Comparison of ENCODE assay signal across 8 cellular contexts in the genomic region with DNA sequence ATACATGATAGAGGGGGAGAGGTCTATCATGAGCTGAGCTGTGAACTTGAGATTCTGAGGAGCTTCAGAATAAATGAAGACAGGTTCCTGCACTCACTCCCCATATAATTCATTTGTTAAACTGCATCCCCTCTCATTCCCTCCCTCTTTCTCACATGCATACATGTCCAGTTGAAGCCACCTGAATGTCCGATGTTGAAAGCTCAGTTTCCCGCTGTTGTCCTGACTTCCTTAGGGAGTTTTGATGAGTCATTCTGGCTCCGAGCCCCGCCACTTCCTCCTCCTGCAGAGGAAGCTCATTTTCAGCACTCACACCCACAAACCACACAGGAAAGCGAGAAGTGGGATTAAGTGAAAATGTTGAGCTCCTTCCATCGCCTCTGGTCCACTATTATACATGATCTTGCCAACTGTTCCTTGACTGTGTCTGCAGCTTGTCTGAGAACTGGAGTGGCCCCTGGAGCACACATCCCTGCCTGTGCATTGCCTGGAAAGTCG.
A peak's percentile ranks its signal among the peaks of the same experiment; 100 is the strongest.
DNase-seq lines count a peak whose midpoint lies in the region; ATAC-seq and TF ChIP-seq lines count a peak whose summit lies in the region.

No MANE protein-coding gene starts in this region.

- H3K4me3 Mint-ChIP-seq in natural killer cell (peak overlapping the region; percentile 86), progenitor cell of endocrine pancreas (ENCODE audit: low read depth) (no peak overlapping the region), Caco-2 (ENCODE audit: unreplicated experiment) (no peak overlapping the region)

- no peak for TF ChIP-seq POLR2A in erythroblast (IDR thresholded peaks at IDR 0.05; ENCODE audit: low read length)

- no peaks in the 10 kb centered on the region for H3K27me3 ChIP-seq in Caco-2 (replicated peaks; ENCODE audit: control insufficient read depth, insufficient read depth, low read length)

- H3K27me3 Mint-ChIP-seq in natural killer cell (ENCODE audit: low read depth in 2 of 2), result no peaks in the 10 kb centered on the region
- H3K27me3 Mint-ChIP-seq in progenitor cell of endocrine pancreas, result no peaks in the 10 kb centered on the region
- no peaks in the 10 kb centered on the region for H3K27me3 Mint-ChIP-seq in Caco-2 (ENCODE audit: insufficient read depth, unreplicated experiment)

- no peaks in the 10 kb centered on the region for H3K4me1 ChIP-seq in Caco-2

- H3K36me3 ChIP-seq in Caco-2 (ENCODE audit: control insufficient read depth, insufficient read depth, low read length), result no peaks in the 10 kb centered on the region

- intact Hi-C loops in natural killer cell (cut with micrococcal nuclease), result no loop called here
- intact Hi-C loops in Caco-2 (cut with micrococcal nuclease; ENCODE audit: unreplicated experiment), result no loop called here

- H3K27ac Mint-ChIP-seq in natural killer cell (peak overlapping the region in 1 of 2 donors; percentile 31), progenitor cell of endocrine pancreas (no peak overlapping the region), Caco-2 (ENCODE audit: unreplicated experiment) (no peak overlapping the region)

- H3K9me3 ChIP-seq in Caco-2, result no peaks in the 10 kb centered on the region

- POLR2A ChIA-PET in HEK293T (lab: Yijun Ruan, JAX) (no interaction called here), Caco-2 (lab: Charles Lee) (no interaction called here)

- CTCF ChIA-PET in HEK293T (lab: Yijun Ruan, JAX) (no interaction called here), Caco-2 (lab: Charles Lee) (no interaction called here)

- no peaks in the 10 kb centered on the region for H3K36me3 Mint-ChIP-seq in natural killer cell
- no peaks in the 10 kb centered on the region for H3K36me3 Mint-ChIP-seq in progenitor cell of endocrine pancreas (ENCODE audit: insufficient read depth)
- H3K36me3 Mint-ChIP-seq in Caco-2 (ENCODE audit: insufficient read depth, unreplicated experiment), result no peaks in the 10 kb centered on the region

- BruUV-seq in Caco-2 (replicated peaks; lab: Mats Ljungman, UMichigan), result no TSS peak

- no peak for TF ChIP-seq CTCF in natural killer cell (IDR thresholded peaks at IDR 0.05)
- TF ChIP-seq CTCF in progenitor cell of endocrine pancreas (IDR thresholded peaks at IDR 0.05; ENCODE audit: unreplicated experiment), result no peak
- TF ChIP-seq CTCF in Caco-2 (IDR thresholded peaks at IDR 0.05; ENCODE audit: insufficient read depth in 1 of 2, low read depth in 1 of 2, low read length in 1 of 2, severe bottlenecking in 1 of 2, unreplicated experiment in 1 of 2), result no peak

- DNase-seq in EH (ENCODE audit: low read depth) (peak; percentile 84), HEK293T (ENCODE audit: extremely low spot score) (no peak), erythroblast (lab: John Stamatoyannopoulos, UW) (peak; percentile 21 to 31), natural killer cell (no peak), progenitor cell of endocrine pancreas (ENCODE audit: low spot score, unreplicated experiment) (no peak), Caco-2 (no peak)

- no peaks in the 10 kb centered on the region for H3K9me3 Mint-ChIP-seq in natural killer cell
- H3K9me3 Mint-ChIP-seq in progenitor cell of endocrine pancreas (ENCODE audit: low read depth), result peaks cover 3% of the 10 kb centered on the region
- H3K9me3 Mint-ChIP-seq in Caco-2 (ENCODE audit: unreplicated experiment), result no peaks in the 10 kb centered on the region

- H3K4me3 ChIP-seq in Caco-2 (ENCODE audit: low read depth, low read length), result no peak overlapping the region

- H3K4me1 Mint-ChIP-seq in natural killer cell, result peaks cover 36 to 41% of the 10 kb centered on the region in 2 donors
- no peaks in the 10 kb centered on the region for H3K4me1 Mint-ChIP-seq in progenitor cell of endocrine pancreas (ENCODE audit: low read depth)
- no peaks in the 10 kb centered on the region for H3K4me1 Mint-ChIP-seq in Caco-2 (ENCODE audit: low read depth, unreplicated experiment)

- ATAC-seq in SK-N-SH treated with all-trans-retinoic acid at 6 μM for 48 hours (peak; percentile 58), natural killer cell (peak in 2 of 3 donors; percentile 31 to 34), GM21528 (IDR thresholded peaks at IDR 0.05; ENCODE audit: low FRiP score, unreplicated experiment) (no peak)

TF ChIP-seq in HEK293T, 16 proteins besides CTCF, POLR2A, EP300 and RAD21:
- no peak for TF ChIP-seq ELF4 (IDR thresholded peaks at IDR 0.05)
- no peak for TF ChIP-seq SUZ12 (IDR thresholded peaks at IDR 0.05)
- no peak for TF ChIP-seq ZNF384 (IDR thresholded peaks at IDR 0.05)
- no peak for TF ChIP-seq FOXA1 (IDR thresholded peaks at IDR 0.05)
- no peak for TF ChIP-seq BHLHE40 (IDR thresholded peaks at IDR 0.05; ENCODE audit: borderline replicate concordance)
- TF ChIP-seq L3MBTL2 (conservative IDR thresholded peaks at IDR 0.05), result 0 out of 2 replicates have a peak, but pooled peaks have one; percentile 26
- no peak for TF ChIP-seq CTBP1 (IDR thresholded peaks at IDR 0.05; ENCODE audit: borderline replicate concordance)

TF ChIP-seq in SK-N-SH treated with all-trans-retinoic acid at 6 μM for 48 hours, 23 proteins besides CTCF, POLR2A, EP300 and RAD21:
- TF ChIP-seq, protein P1, sequence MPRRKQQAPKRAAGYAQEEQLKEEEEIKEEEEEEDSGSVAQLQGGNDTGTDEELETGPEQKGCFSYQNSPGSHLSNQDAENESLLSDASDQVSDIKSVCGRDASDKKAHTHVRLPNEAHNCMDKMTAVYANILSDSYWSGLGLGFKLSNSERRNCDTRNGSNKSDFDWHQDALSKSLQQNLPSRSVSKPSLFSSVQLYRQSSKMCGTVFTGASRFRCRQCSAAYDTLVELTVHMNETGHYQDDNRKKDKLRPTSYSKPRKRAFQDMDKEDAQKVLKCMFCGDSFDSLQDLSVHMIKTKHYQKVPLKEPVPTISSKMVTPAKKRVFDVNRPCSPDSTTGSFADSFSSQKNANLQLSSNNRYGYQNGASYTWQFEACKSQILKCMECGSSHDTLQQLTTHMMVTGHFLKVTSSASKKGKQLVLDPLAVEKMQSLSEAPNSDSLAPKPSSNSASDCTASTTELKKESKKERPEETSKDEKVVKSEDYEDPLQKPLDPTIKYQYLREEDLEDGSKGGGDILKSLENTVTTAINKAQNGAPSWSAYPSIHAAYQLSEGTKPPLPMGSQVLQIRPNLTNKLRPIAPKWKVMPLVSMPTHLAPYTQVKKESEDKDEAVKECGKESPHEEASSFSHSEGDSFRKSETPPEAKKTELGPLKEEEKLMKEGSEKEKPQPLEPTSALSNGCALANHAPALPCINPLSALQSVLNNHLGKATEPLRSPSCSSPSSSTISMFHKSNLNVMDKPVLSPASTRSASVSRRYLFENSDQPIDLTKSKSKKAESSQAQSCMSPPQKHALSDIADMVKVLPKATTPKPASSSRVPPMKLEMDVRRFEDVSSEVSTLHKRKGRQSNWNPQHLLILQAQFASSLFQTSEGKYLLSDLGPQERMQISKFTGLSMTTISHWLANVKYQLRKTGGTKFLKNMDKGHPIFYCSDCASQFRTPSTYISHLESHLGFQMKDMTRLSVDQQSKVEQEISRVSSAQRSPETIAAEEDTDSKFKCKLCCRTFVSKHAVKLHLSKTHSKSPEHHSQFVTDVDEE (CRISPR knock-in tag; IDR thresholded peaks at IDR 0.05), result no peak
- TF ChIP-seq TCF4 (CRISPR knock-in tag; IDR thresholded peaks at IDR 0.05; ENCODE audit: borderline replicate concordance) (no peak), ZNF8 (CRISPR knock-in tag; IDR thresholded peaks at IDR 0.05) (no peak), ZNF565 (CRISPR knock-in tag; conservative IDR thresholded peaks at IDR 0.05; ENCODE audit: low read depth) (no peak), ISL1 (CRISPR knock-in tag; IDR thresholded peaks at IDR 0.05) (no peak), ZFP30 (CRISPR knock-in tag; IDR thresholded peaks at IDR 0.05) (no peak), RARB (CRISPR knock-in tag; IDR thresholded peaks at IDR 0.05) (no peak)
- TF ChIP-seq, protein P2, sequence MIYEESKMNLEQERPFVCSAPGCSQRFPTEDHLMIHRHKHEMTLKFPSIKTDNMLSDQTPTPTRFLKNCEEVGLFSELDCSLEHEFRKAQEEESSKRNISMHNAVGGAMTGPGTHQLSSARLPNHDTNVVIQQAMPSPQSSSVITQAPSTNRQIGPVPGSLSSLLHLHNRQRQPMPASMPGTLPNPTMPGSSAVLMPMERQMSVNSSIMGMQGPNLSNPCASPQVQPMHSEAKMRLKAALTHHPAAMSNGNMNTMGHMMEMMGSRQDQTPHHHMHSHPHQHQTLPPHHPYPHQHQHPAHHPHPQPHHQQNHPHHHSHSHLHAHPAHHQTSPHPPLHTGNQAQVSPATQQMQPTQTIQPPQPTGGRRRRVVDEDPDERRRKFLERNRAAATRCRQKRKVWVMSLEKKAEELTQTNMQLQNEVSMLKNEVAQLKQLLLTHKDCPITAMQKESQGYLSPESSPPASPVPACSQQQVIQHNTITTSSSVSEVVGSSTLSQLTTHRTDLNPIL (CRISPR knock-in tag; IDR thresholded peaks at IDR 0.05; ENCODE audit: low read depth), result no peak
- TF ChIP-seq, protein P3, sequence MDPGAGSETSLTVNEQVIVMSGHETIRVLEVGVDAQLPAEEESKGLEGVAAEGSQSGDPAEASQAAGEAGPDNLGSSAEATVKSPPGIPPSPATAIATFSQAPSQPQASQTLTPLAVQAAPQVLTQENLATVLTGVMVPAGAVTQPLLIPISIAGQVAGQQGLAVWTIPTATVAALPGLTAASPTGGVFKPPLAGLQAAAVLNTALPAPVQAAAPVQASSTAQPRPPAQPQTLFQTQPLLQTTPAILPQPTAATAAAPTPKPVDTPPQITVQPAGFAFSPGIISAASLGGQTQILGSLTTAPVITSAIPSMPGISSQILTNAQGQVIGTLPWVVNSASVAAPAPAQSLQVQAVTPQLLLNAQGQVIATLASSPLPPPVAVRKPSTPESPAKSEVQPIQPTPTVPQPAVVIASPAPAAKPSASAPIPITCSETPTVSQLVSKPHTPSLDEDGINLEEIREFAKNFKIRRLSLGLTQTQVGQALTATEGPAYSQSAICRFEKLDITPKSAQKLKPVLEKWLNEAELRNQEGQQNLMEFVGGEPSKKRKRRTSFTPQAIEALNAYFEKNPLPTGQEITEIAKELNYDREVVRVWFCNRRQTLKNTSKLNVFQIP (CRISPR knock-in tag; IDR thresholded peaks at IDR 0.05; ENCODE audit: borderline replicate concordance, low read depth), result no peak

Comparison
In these comparisons a context has a peak if more than half of its experiments do, and no peak if none do; other contexts are left out.
1. DNase-seq: peak in EH (single experiment) and erythroblast (2 of 2); none in HEK293T (single experiment), natural killer cell (single experiment), progenitor cell of endocrine pancreas (single experiment) and Caco-2 (0 of 2).